2 cellular contexts compared by ENCODE assay signal in genomic region chr1:11027316-11027715, GRCh38.
A peak's percentile ranks its signal among the peaks of the same experiment; 100 is the strongest.
TF ChIP-seq lines count a peak whose summit lies in the region.

No MANE protein-coding gene starts in this region.

TF ChIP-seq in GM12891, 5 proteins besides CTCF, POLR2A, EP300 and RAD21:
- TF ChIP-seq POLR2AphosphoS5 (IDR thresholded peaks at IDR 0.05; ENCODE audit: low read depth, low read length) (peak; percentile 0; the same call in 1 of the 2 replicates), TAF1 (IDR thresholded peaks at IDR 0.05; ENCODE audit: low read depth, low read length) (no peak), SPI1 (IDR thresholded peaks at IDR 0.05; ENCODE audit: low read depth, low read length) (no peak)

TF ChIP-seq in K562, 482 proteins besides CTCF, POLR2A, EP300 and RAD21:
- TF ChIP-seq, protein P1, sequence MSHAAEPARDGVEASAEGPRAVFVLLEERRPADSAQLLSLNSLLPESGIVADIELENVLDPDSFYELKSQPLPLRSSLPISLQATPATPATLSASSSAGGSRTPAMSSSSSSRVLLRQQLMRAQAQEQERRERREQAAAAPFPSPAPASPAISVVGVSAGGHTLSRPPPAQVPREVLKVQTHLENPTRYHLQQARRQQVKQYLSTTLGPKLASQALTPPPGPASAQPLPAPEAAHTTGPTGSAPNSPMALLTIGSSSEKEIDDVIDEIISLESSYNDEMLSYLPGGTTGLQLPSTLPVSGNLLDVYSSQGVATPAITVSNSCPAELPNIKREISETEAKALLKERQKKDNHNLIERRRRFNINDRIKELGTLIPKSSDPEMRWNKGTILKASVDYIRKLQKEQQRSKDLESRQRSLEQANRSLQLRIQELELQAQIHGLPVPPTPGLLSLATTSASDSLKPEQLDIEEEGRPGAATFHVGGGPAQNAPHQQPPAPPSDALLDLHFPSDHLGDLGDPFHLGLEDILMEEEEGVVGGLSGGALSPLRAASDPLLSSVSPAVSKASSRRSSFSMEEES (CRISPR knock-in tag; IDR thresholded peaks at IDR 0.05), result no peak
- TF ChIP-seq BRF1 (IDR thresholded peaks at IDR 0.05; ENCODE audit: borderline replicate concordance, extremely low read depth, insufficient read length), result no peak
- no peak for TF ChIP-seq RFX5 (IDR thresholded peaks at IDR 0.05; ENCODE audit: low read depth, low read length)
- TF ChIP-seq ZNF695 (CRISPR knock-in tag; IDR thresholded peaks at IDR 0.05), result no peak
- TF ChIP-seq AFF4 (CRISPR knock-in tag; IDR thresholded peaks at IDR 0.05), result no peak
- TF ChIP-seq MAZ (CRISPR knock-in tag; conservative IDR thresholded peaks at IDR 0.05 in 1 of 2, IDR thresholded peaks at IDR 0.05 in 1 of 2), result no peak
- no peak for TF ChIP-seq VEZF1 (CRISPR knock-in tag; IDR thresholded peaks at IDR 0.05)
- no peak for TF ChIP-seq RBM22 (IDR thresholded peaks at IDR 0.05; ENCODE audit: low read depth, low read length, poor library complexity, severe bottlenecking)
- TF ChIP-seq JUNB (CRISPR knock-in tag; conservative IDR thresholded peaks at IDR 0.05), result no peak
- TF ChIP-seq ATF7 (IDR thresholded peaks at IDR 0.05), result no peak
